In genomic region chr15:68775671-68776476, GRCh38 we compare ENCODE assay signal across 12 cellular contexts. TPM values are rescaled to one million over a fixed set of nuclear protein-coding genes. Genes with fewer than 3 reads are reported as not detected.
DNase-seq lines count a peak whose midpoint lies in the region; ATAC-seq and TF ChIP-seq lines count a peak whose summit lies in the region.
"Had no signal": no experiment of that assay in that cellular context is flagged by ENCODE, and none has a peak within 500 bp of the region (broad histone marks: within the 10 kb centered on the region; RNA-seq: fewer than 3 reads in every experiment).

No MANE protein-coding gene starts in this region.

- H3K4me1 ChIP-seq in BE2C, result peaks cover 9% of the 10 kb centered on the region
- peaks cover 20% of the 10 kb centered on the region for H3K4me1 ChIP-seq in right cardiac atrium (ENCODE audit: control insufficient read depth, insufficient read depth, low read length)

- H3K27me3 ChIP-seq in BE2C (no peaks in the 10 kb centered on the region), right cardiac atrium (ENCODE audit: control insufficient read depth, insufficient read depth) (no peaks in the 10 kb centered on the region)

- no peak for TF ChIP-seq CTCF in BE2C (IDR thresholded peaks at IDR 0.05; ENCODE audit: low read depth, low read length)

- H3K4me3 ChIP-seq in BE2C (ENCODE audit: low read depth, low read length) (no peak overlapping the region), right cardiac atrium (ENCODE audit: low read length) (no peak overlapping the region)

- H3K9me3 ChIP-seq in BE2C (no peaks in the 10 kb centered on the region), right cardiac atrium (ENCODE audit: control insufficient read depth, low read length) (no peaks in the 10 kb centered on the region)

- H3K36me3 ChIP-seq in BE2C, result peaks cover 26% of the 10 kb centered on the region

- intact Hi-C loops in right cardiac atrium (cut with DNase I) (no loop called here), posterior cingulate gyrus (cut with DNase I) (no loop called here)

- H3K27ac ChIP-seq in right cardiac atrium (ENCODE audit: low read length), result peak overlapping the region; percentile 74

- ATAC-seq in right cardiac atrium (peak; percentile 91 to 93), GM21381 (IDR thresholded peaks at IDR 0.05; ENCODE audit: unreplicated experiment) (no peak)
- ATAC-seq: left colon had no signal

- DNase-seq in BE2C (peak; percentile 37), astrocyte of the hippocampus (ENCODE audit: low read depth, low spot score) (peak; percentile 79), right cardiac atrium (peak; percentile 91 to 98 (median 96)), posterior cingulate gyrus (peak; percentile 50 to 94 (median 68)), NCI-H1092 (lab: John Stamatoyannopoulos, UW) (no peak), COLO668 (lab: John Stamatoyannopoulos, UW; ENCODE audit: unreplicated experiment) (no peak), COLO829 (ENCODE audit: low spot score) (no peak)
- DNase-seq: CD4-positive, CD25-positive, alpha-beta regulatory T cell; NCI-H187 treated with DMSO at 0.1 percent for 48 hours; stimulated activated CD4-positive, alpha-beta T cell treated with anti-CD3 and anti-CD28 coated beads, Interleukin-4, amount 100 ng/mL, for 1 hour had no signal

- 23% methylated on average over 8 of the region's 8 CpGs for WGBS in right cardiac atrium

RNA-seq across cellular contexts. Expression of gene ANP32A, which starts 44.8 kb away (rescaled TPM):
- 347 TPM for polyA plus RNA-seq in BE2C (2012; ENCODE audit: insufficient read depth, insufficient read length, low read depth)
- total RNA-seq in right cardiac atrium, result 100 to 1,000 TPM; 104 to 145 (median 122) TPM
- polyA plus RNA-seq in right cardiac atrium, result 103 TPM

Comparison
In these comparisons a context has a peak if more than half of its experiments do, and no peak if none do; other contexts are left out.
1. DNase-seq: peak in BE2C (single experiment), astrocyte of the hippocampus (single experiment), right cardiac atrium (3 of 3) and posterior cingulate gyrus (10 of 10); none in NCI-H1092 (single experiment), COLO668 (single experiment) and COLO829 (single experiment).